Comparison of ENCODE assay signal across 35 cellular contexts in the genomic region with DNA sequence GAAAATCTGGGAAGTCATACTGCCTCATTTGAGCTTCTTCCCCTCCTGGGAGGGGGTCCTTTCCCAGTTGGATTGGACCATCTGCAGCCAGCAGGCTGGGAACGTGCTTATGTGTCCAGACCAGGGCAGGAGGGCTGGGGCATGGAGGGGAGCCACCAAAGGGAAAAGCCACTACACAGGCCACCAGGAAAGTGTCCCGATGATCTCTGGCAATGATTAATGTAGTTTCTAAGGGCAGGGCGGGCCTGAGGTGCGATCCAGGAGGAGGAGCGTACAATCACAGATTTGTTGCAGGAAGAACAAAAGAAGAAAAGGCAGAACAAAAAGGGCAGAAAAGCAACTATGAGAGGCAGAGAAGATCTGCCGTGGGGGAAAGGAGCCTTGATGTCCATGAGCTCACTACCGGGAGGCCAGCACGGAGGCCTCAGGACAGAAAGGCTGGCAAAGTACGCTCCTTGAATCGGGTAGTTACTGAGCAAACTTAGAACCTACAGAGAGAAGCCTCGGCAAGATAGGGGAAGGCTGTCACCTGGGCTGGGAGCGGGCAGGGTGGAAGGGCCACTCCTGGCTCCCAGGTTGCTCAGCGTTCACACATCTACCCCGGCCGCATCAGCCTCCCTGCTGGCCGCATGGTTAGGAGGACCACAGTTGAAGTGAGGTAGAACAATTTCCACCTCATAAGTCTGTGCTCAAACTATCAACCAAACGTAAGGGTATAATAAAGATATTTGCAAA.
"Had no signal": no experiment of that assay in that cellular context is flagged by ENCODE, and none has a peak within 500 bp of the region (broad histone marks: within the 10 kb centered on the region; RNA-seq: fewer than 3 reads in every experiment).

No MANE protein-coding gene starts in this region.

- H3K4me3 Mint-ChIP-seq: activated CD4-positive, alpha-beta memory T cell treated with anti-CD3 and anti-CD28 coated beads for 36 hours; activated naive CD4-positive, alpha-beta T cell treated with anti-CD3 and anti-CD28 coated beads for 36 hours; activated naive CD8-positive, alpha-beta T cell treated with anti-CD3 and anti-CD28 coated beads for 36 hours; activated T-helper 1 cell treated with anti-CD3 and anti-CD28 coated beads, Interleukin-12 subunit alpha, Interleukin-12 subunit beta, Interleukin-2, Interleukin-4 antibody, amounts not matched to agents 30 ng/mL and 10 ng/mL and 1 ng/mL, durations not matched to agents 14 hours and 24 hours and 36 hours; brain; effector memory CD8-positive, alpha-beta T cell; mesothelial cell of epicardium; naive thymus-derived CD8-positive, alpha-beta T cell; neural crest cell; stimulated activated naive CD8-positive, alpha-beta T cell treated with anti-CD3 and anti-CD28 coated beads, Interleukin-15, Interleukin-2, amounts not matched to agents 100 ng/mL and 50 ng/mL, for 24 hours; T-helper 1 cell treated with Interleukin-12 subunit alpha and Interleukin-12 subunit beta and Interleukin-4 antibody, amounts not matched to agents 30 μg/mL and 1 μg/mL, for 36 hours had no signal

- H3K4me1 ChIP-seq: adrenal gland, gastroesophageal sphincter, upper lobe of left lung, vagina had no signal

- FAIRE-seq: keratinocyte, TTC549 had no signal

- H3K9me3 Mint-ChIP-seq: activated CD4-positive, alpha-beta memory T cell treated with anti-CD3 and anti-CD28 coated beads for 36 hours; activated naive CD4-positive, alpha-beta T cell treated with anti-CD3 and anti-CD28 coated beads for 36 hours; activated naive CD8-positive, alpha-beta T cell treated with anti-CD3 and anti-CD28 coated beads for 36 hours; activated T-helper 1 cell treated with anti-CD3 and anti-CD28 coated beads, Interleukin-12 subunit alpha, Interleukin-12 subunit beta, Interleukin-2, Interleukin-4 antibody, amounts not matched to agents 30 ng/mL and 10 ng/mL and 1 ng/mL, durations not matched to agents 14 hours and 24 hours and 36 hours; effector memory CD8-positive, alpha-beta T cell; naive thymus-derived CD8-positive, alpha-beta T cell; neural crest cell; stimulated activated naive CD8-positive, alpha-beta T cell treated with anti-CD3 and anti-CD28 coated beads, Interleukin-15, Interleukin-2, amounts not matched to agents 100 ng/mL and 50 ng/mL, for 24 hours; T-helper 1 cell treated with Interleukin-12 subunit alpha and Interleukin-12 subunit beta and Interleukin-4 antibody, amounts not matched to agents 30 μg/mL and 1 μg/mL, for 36 hours had no signal

- H3K27me3 ChIP-seq: adrenal gland, gastroesophageal sphincter, upper lobe of left lung, vagina had no signal

- H3K4me3 ChIP-seq: adrenal gland, cardiac muscle cell, gastroesophageal sphincter, thoracic aorta, upper lobe of left lung, vagina had no signal

- H3K36me3 Mint-ChIP-seq: activated CD4-positive, alpha-beta memory T cell treated with anti-CD3 and anti-CD28 coated beads for 36 hours; activated naive CD8-positive, alpha-beta T cell treated with anti-CD3 and anti-CD28 coated beads for 36 hours; brain; mesothelial cell of epicardium; naive thymus-derived CD8-positive, alpha-beta T cell had no signal

- H3K9me3 ChIP-seq: adrenal gland, gastroesophageal sphincter, thoracic aorta, upper lobe of left lung, vagina had no signal

- DNase-seq: activated CD4-positive, alpha-beta memory T cell treated with anti-CD3 and anti-CD28 coated beads for 36 hours; activated CD4-positive, alpha-beta T cell treated with anti-CD3 and anti-CD28 coated beads for 48 hours; activated CD8-positive, alpha-beta memory T cell treated with anti-CD3 and anti-CD28 coated beads, Interleukin-2, amount 50 U/mL, for 4 hours; activated effector memory CD4-positive, alpha-beta T cell treated with anti-CD3 and anti-CD28 coated beads, Interleukin-2, amount 50 U/mL, for 16 hours; activated naive CD4-positive, alpha-beta T cell treated with anti-CD3 and anti-CD28 coated beads for 36 hours; activated naive CD8-positive, alpha-beta T cell treated with anti-CD3 and anti-CD28 coated beads for 36 hours; activated T-cell treated with anti-CD3 and anti-CD28 coated beads, Interleukin-2, amount 50 U/mL, for 1 hour; adrenal gland; aorta; cerebellar nuclear complex; cortex of kidney; effector memory CD8-positive, alpha-beta T cell; erythroblast; hippocampal formation; left cardiac atrium; naive thymus-derived CD8-positive, alpha-beta T cell; posterior cingulate gyrus; right cardiac atrium; stimulated activated CD4-positive, alpha-beta T cell treated with anti-CD3 and anti-CD28 coated beads, Interleukin-12 subunit alpha, Interleukin-12 subunit beta, amount 100 ng/mL, for 4 hours; stimulated activated CD4-positive, alpha-beta T cell treated with anti-CD3 and anti-CD28 coated beads, Interleukin-4, amount 100 ng/mL, for 1 hour; T-helper 9 cell had no signal

- H3K27ac ChIP-seq: adrenal gland, cardiac muscle cell, gastroesophageal sphincter, thoracic aorta, upper lobe of left lung, vagina, VCaP had no signal

- H3K4me1 Mint-ChIP-seq: activated naive CD8-positive, alpha-beta T cell treated with anti-CD3 and anti-CD28 coated beads for 36 hours; brain; mesothelial cell of epicardium; naive thymus-derived CD8-positive, alpha-beta T cell; neural crest cell had no signal

- H3K36me3 ChIP-seq: adrenal gland, cardiac muscle cell, gastroesophageal sphincter, thoracic aorta, upper lobe of left lung, vagina had no signal

- ATAC-seq: effector memory CD8-positive, alpha-beta T cell; gastroesophageal sphincter; left cardiac atrium; naive thymus-derived CD8-positive, alpha-beta T cell; right cardiac atrium had no signal

- H3K27ac Mint-ChIP-seq: activated CD4-positive, alpha-beta memory T cell treated with anti-CD3 and anti-CD28 coated beads for 36 hours; activated naive CD4-positive, alpha-beta T cell treated with anti-CD3 and anti-CD28 coated beads for 36 hours; activated naive CD8-positive, alpha-beta T cell treated with anti-CD3 and anti-CD28 coated beads for 36 hours; activated T-helper 1 cell treated with anti-CD3 and anti-CD28 coated beads, Interleukin-12 subunit alpha, Interleukin-12 subunit beta, Interleukin-2, Interleukin-4 antibody, amounts not matched to agents 30 ng/mL and 10 ng/mL and 1 ng/mL, durations not matched to agents 14 hours and 24 hours and 36 hours; brain; effector memory CD8-positive, alpha-beta T cell; mesothelial cell of epicardium; naive thymus-derived CD8-positive, alpha-beta T cell; stimulated activated naive CD8-positive, alpha-beta T cell treated with anti-CD3 and anti-CD28 coated beads, Interleukin-15, Interleukin-2, amounts not matched to agents 100 ng/mL and 50 ng/mL, for 24 hours; T-helper 1 cell treated with Interleukin-12 subunit alpha and Interleukin-12 subunit beta and Interleukin-4 antibody, amounts not matched to agents 30 μg/mL and 1 μg/mL, for 36 hours had no signal
